In the genomic region with DNA sequence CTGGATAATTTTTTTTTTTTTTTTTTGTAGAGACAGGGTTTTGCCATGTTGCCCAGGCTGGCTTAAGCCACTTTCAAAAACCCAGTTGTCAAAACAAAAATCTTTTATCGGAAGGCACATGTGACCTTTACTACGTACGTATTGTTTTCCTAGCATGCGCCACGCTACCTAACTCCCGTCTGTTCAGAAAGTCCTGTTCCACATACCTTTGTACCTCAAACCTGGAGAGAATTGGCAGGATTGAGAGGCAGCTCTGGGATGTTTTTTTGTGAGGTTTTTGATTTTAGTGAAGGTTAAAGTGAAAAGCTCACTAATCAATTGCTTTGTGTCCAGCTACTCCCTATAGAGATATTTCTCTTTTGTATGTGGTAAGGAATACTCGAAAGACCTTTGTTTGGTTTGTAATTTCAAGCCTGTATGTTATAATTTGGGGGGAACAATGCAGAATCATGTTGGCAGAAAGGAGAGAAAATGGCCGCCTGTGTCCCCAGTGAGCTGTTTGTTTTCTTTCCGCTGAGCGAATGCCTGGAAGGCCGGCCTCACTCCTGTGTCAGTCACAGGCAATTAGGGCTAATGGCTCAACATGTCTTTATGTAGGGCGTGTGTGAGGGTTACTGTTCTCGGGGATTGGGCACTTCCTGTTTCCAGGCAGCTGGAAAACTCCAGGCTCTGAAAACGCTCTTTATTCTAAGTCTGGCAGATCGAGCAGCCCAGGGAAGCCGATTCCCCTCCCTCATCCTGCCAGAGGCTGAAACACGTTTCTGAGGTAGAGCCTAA, we compare ENCODE assay signal across 8 cellular contexts.
A peak's percentile ranks its signal among the peaks of the same experiment; 100 is the strongest.
DNase-seq lines count a peak whose midpoint lies in the region; ATAC-seq and TF ChIP-seq lines count a peak whose summit lies in the region.

No MANE protein-coding gene starts in this region.

- H3K79me2 ChIP-seq in neural progenitor cell (ENCODE audit: low read depth): no peaks in the 10 kb centered on the region

- CTCF ChIA-PET in activated CD4-positive, alpha-beta memory T cell treated with anti-CD3 and anti-CD28 coated beads for 36 hours (lab: Charles Lee): no interaction called here

- peak overlapping the region; percentile 92 for H2AFZ ChIP-seq in neural progenitor cell (replicated peaks)

- H3K4me1 Mint-ChIP-seq in neural progenitor cell: peaks cover 25% of the 10 kb centered on the region
- peaks cover 8% of the 10 kb centered on the region for H3K4me1 Mint-ChIP-seq in activated CD4-positive, alpha-beta memory T cell treated with anti-CD3 and anti-CD28 coated beads for 36 hours (ENCODE audit: low read depth)

- DNase-seq in RPMI7951 (ENCODE audit: low read depth) (peak; percentile 62), foreskin melanocyte (peak; percentile 96), neural progenitor cell (ENCODE audit: low spot score) (peak; percentile 64), OCI-M2 (lab: John Stamatoyannopoulos, UW; ENCODE audit: unreplicated experiment) (no peak)
- DNase-seq in activated CD4-positive, alpha-beta memory T cell treated with anti-CD3 and anti-CD28 coated beads for 36 hours: no peak

- no peak overlapping the region for H3K4me3 Mint-ChIP-seq in neural progenitor cell
- no peak overlapping the region for H3K4me3 Mint-ChIP-seq in activated CD4-positive, alpha-beta memory T cell treated with anti-CD3 and anti-CD28 coated beads for 36 hours

- H3K9me3 ChIP-seq in ES-I3 (ENCODE audit: control insufficient read depth, insufficient read depth, low read length): no peaks in the 10 kb centered on the region
- no peaks in the 10 kb centered on the region for H3K9me3 ChIP-seq in neural progenitor cell (ENCODE audit: low read depth)

- H4K20me1 ChIP-seq in neural progenitor cell (ENCODE audit: low read depth): no peaks in the 10 kb centered on the region

- H3K27ac Mint-ChIP-seq in neural progenitor cell: peak overlapping the region; percentile 62
- no peak overlapping the region for H3K27ac Mint-ChIP-seq in activated CD4-positive, alpha-beta memory T cell treated with anti-CD3 and anti-CD28 coated beads for 36 hours

- H3K9me3 Mint-ChIP-seq in neural progenitor cell: peaks cover 2% of the 10 kb centered on the region
- H3K9me3 Mint-ChIP-seq in activated CD4-positive, alpha-beta memory T cell treated with anti-CD3 and anti-CD28 coated beads for 36 hours: no peaks in the 10 kb centered on the region

- peak overlapping the region; percentile 78 for H3K27ac ChIP-seq in neural progenitor cell

- no peaks in the 10 kb centered on the region for H3K27me3 ChIP-seq in neural progenitor cell

- no peak overlapping the region for H3K4me3 ChIP-seq in neural progenitor cell

- no peak overlapping the region for H3K4me2 ChIP-seq in neural progenitor cell

- H3K9ac ChIP-seq in ES-I3 (ENCODE audit: low read depth, low read length) (peak overlapping the region; percentile 14; the same call in 1 of the 2 replicates), neural progenitor cell (no peak overlapping the region)

- no peak for TF ChIP-seq CTCF in neural progenitor cell (IDR thresholded peaks at IDR 0.05)

- H3K4me1 ChIP-seq in ES-I3 (ENCODE audit: insufficient read depth, low read length) (peaks cover 11% of the 10 kb centered on the region), neural progenitor cell (peaks cover 10% of the 10 kb centered on the region)

- peaks cover 11% of the 10 kb centered on the region for H3K36me3 Mint-ChIP-seq in neural progenitor cell
- H3K36me3 Mint-ChIP-seq in activated CD4-positive, alpha-beta memory T cell treated with anti-CD3 and anti-CD28 coated beads for 36 hours: peaks cover 15% of the 10 kb centered on the region

- intact Hi-C loops in activated CD4-positive, alpha-beta memory T cell treated with anti-CD3 and anti-CD28 coated beads for 36 hours (cut with micrococcal nuclease): no loop called here

- H3K36me3 ChIP-seq in ES-I3 (ENCODE audit: insufficient read depth, low read length) (no peaks in the 10 kb centered on the region; the same call in 1 of the 2 replicates), neural progenitor cell (no peaks in the 10 kb centered on the region)

- H3K27me3 Mint-ChIP-seq in neural progenitor cell (ENCODE audit: insufficient read depth, low read depth): no peaks in the 10 kb centered on the region
- no peaks in the 10 kb centered on the region for H3K27me3 Mint-ChIP-seq in activated CD4-positive, alpha-beta memory T cell treated with anti-CD3 and anti-CD28 coated beads for 36 hours

- H3F3A ChIP-seq in neural progenitor cell (ENCODE audit: low read depth): peaks cover 7% of the 10 kb centered on the region

- no peak for ATAC-seq in GM21576 (IDR thresholded peaks at IDR 0.05; ENCODE audit: unreplicated experiment)
- no peak for ATAC-seq in HG02588 (IDR thresholded peaks at IDR 0.05; ENCODE audit: unreplicated experiment)

- POLR2A ChIA-PET in activated CD4-positive, alpha-beta memory T cell treated with anti-CD3 and anti-CD28 coated beads for 36 hours (lab: Charles Lee): no interaction called here

Comparison
In these comparisons a context has a peak if more than half of its experiments do, and no peak if none do; other contexts are left out.
1. DNase-seq: peak in RPMI7951 (single experiment), foreskin melanocyte (single experiment) and neural progenitor cell (single experiment); none in OCI-M2 (single experiment) and activated CD4-positive, alpha-beta memory T cell treated with anti-CD3 and anti-CD28 coated beads for 36 hours (single experiment).